ENCODE assay signal across 8 cellular contexts in genomic region chr1:225877570-225877969, GRCh38. TPM values are rescaled to one million over a fixed set of nuclear protein-coding genes. Genes with fewer than 3 reads are reported as not detected.
DNase-seq lines count a peak whose midpoint lies in the region; ATAC-seq, FAIRE-seq and TF ChIP-seq lines count a peak whose summit lies in the region.

No MANE protein-coding gene starts in this region.

- H2AFZ ChIP-seq in OCI-LY3 (ENCODE audit: low read depth, low read length): no peak overlapping the region

- H3K9me3 ChIP-seq in A673 (ENCODE audit: low read depth, low read length, poor library complexity, severe bottlenecking): no peaks in the 10 kb centered on the region
- H3K9me3 ChIP-seq in OCI-LY3 (ENCODE audit: insufficient read depth, low read length): no peaks in the 10 kb centered on the region

- BruUV-seq in A673 (replicated peaks; lab: Mats Ljungman, UMichigan): no TSS peak

- no peak for ATAC-seq in esophagus mucosa

- DNase-seq in A673 (ENCODE audit: low spot score) (peak; percentile 33), ELF-1 (ENCODE audit: low read depth, low spot score) (peak; percentile 67), cardiac fibroblast (ENCODE audit: low read depth in 2 of 2) (peak; percentile 52 to 67), kidney tubule cell (ENCODE audit: low spot score) (peak; percentile 51), substantia nigra (lab: John Stamatoyannopoulos, UW) (peak; percentile 53 to 94 (median 84)), urothelium cell line (ENCODE audit: low spot score) (no peak)

- H3K27ac ChIP-seq in A673 (ENCODE audit: low read depth, low read length, poor library complexity, severe bottlenecking) (no peak overlapping the region), OCI-LY3 (ENCODE audit: low read length) (no peak overlapping the region), substantia nigra (ENCODE audit: low read depth, low read length, poor library complexity, severe bottlenecking) (peak overlapping the region; percentile 99)

- H3K36me3 ChIP-seq in A673 (ENCODE audit: insufficient read depth, low read length, poor library complexity, severe bottlenecking) (peaks cover 4% of the 10 kb centered on the region), OCI-LY3 (replicated peaks; ENCODE audit: low read depth, low read length) (peaks cover 15% of the 10 kb centered on the region)

- H3K9ac ChIP-seq in OCI-LY3 (ENCODE audit: low read length): no peak overlapping the region

- peaks cover 13% of the 10 kb centered on the region; the same call in 1 of the 2 replicates for H3K79me2 ChIP-seq in OCI-LY3 (ENCODE audit: low read length)

- no peaks in the 10 kb centered on the region for H3K27me3 ChIP-seq in A673 (replicated peaks; ENCODE audit: insufficient read depth, low read depth, low read length, poor library complexity)
- H3K27me3 ChIP-seq in OCI-LY3 (ENCODE audit: low read depth, low read length): no peaks in the 10 kb centered on the region

- CTCF ChIA-PET in A673 (lab: Charles Lee): no interaction called here

- no peaks in the 10 kb centered on the region for H4K20me1 ChIP-seq in OCI-LY3 (ENCODE audit: insufficient read depth, low read length)

- H3K4me2 ChIP-seq in OCI-LY3 (ENCODE audit: low read length): no peak overlapping the region

- H3K4me3 ChIP-seq in A673 (ENCODE audit: low read depth, low read length, poor library complexity, severe bottlenecking): no peak overlapping the region
- no peak overlapping the region for H3K4me3 ChIP-seq in OCI-LY3 (ENCODE audit: low read length)
- no peak overlapping the region for H3K4me3 ChIP-seq in cardiac fibroblast (replicated peaks in 1 of 2; ENCODE audit: low read depth in 2 of 2, low read length in 2 of 2)

- no peak for FAIRE-seq in urothelium cell line (lab: Jason Lieb, UNC)

- peaks cover 6% of the 10 kb centered on the region for H3K4me1 ChIP-seq in A673 (ENCODE audit: insufficient read depth, low read length, poor library complexity, severe bottlenecking)
- peaks cover 8% of the 10 kb centered on the region; the same call in 1 of the 2 replicates for H3K4me1 ChIP-seq in OCI-LY3 (ENCODE audit: low read length)

- POLR2A ChIA-PET in A673 (lab: Charles Lee; ENCODE audit: low non-redundant PET): no interaction called here

- intact Hi-C loops in A673 (cut with micrococcal nuclease; ENCODE audit: unreplicated experiment): no loop called here

- TF ChIP-seq CTCF in A673 (conservative IDR thresholded peaks at IDR 0.05; ENCODE audit: low read depth, low read length): peak; percentile 57
- peak; percentile 48 for TF ChIP-seq CTCF in OCI-LY3 (IDR thresholded peaks at IDR 0.05; ENCODE audit: low read depth, low read length)
- TF ChIP-seq CTCF in cardiac fibroblast (IDR thresholded peaks at IDR 0.05; ENCODE audit: low read depth, low read length): peak; percentile 59

RNA-seq across cellular contexts. Expression of gene TMEM63A, which starts 4.6 kb away (rescaled TPM):
- 25.3 and 31.2 TPM in 2 replicates for total RNA-seq in A673 (2021)
- 23.0 TPM for total RNA-seq in esophagus mucosa

RNA-seq across cellular contexts. Expression of gene LEFTY1, which starts 11.4 kb away (rescaled TPM):
- total RNA-seq in A673 (2021): 0.24 TPM in 1 of 2 replicates, not detected in the other
- not detected for total RNA-seq in esophagus mucosa

RNA-seq across cellular contexts. Expression of gene PYCR2, which starts 46.5 kb away (rescaled TPM):
- 49.5 and 52.5 TPM in 2 replicates for total RNA-seq in A673 (2021)
- 25.7 TPM for total RNA-seq in esophagus mucosa
